In genomic region chr16:8964462-8964861, GRCh38 we compare ENCODE assay signal across 8 cellular contexts. TPM values are rescaled to one million over a fixed set of nuclear protein-coding genes. Genes with fewer than 3 reads are reported as not detected.
DNase-seq lines count a peak whose midpoint lies in the region; ATAC-seq and TF ChIP-seq lines count a peak whose summit lies in the region.

No MANE protein-coding gene starts in this region.

- H3K4me3 Mint-ChIP-seq in MCF 10A (ENCODE audit: unreplicated experiment) (peak overlapping the region; percentile 61), mesothelial cell of epicardium (peak overlapping the region; percentile 65)

- CTCF ChIA-PET in MCF 10A (lab: Yijun Ruan, JAX) = interaction anchor here (0.5 to 1.3 kb wide), 2 partner anchors 10 to 44 kb away, joined by 3 to 5 read pairs; no protein-coding TSS in a partner anchor

- H3K27ac ChIP-seq in left ventricle myocardium inferior (replicated peaks) (peak overlapping the region; percentile 88), vagina (peak overlapping the region; percentile 79)

- no peak for ATAC-seq in Right ventricle myocardium inferior

- TF ChIP-seq CTCF in left ventricle myocardium inferior (IDR thresholded peaks at IDR 0.05; ENCODE audit: borderline replicate concordance) = no peak
- no peak for TF ChIP-seq CTCF in MCF 10A (IDR thresholded peaks at IDR 0.05; ENCODE audit: unreplicated experiment)
- TF ChIP-seq CTCF in mesothelial cell of epicardium (IDR thresholded peaks at IDR 0.05; ENCODE audit: unreplicated experiment) = no peak
- TF ChIP-seq CTCF in vagina (IDR thresholded peaks at IDR 0.05) = no peak

- H3K27me3 ChIP-seq in left ventricle myocardium inferior (ENCODE audit: low read depth) (no peaks in the 10 kb centered on the region), vagina (no peaks in the 10 kb centered on the region)

- H3K4me1 ChIP-seq in left ventricle myocardium inferior (peaks cover 41% of the 10 kb centered on the region), vagina (peaks cover 38% of the 10 kb centered on the region)

- H3K4me1 Mint-ChIP-seq in MCF 10A (ENCODE audit: insufficient read depth, unreplicated experiment) (peaks cover 26% of the 10 kb centered on the region), mesothelial cell of epicardium (peaks cover 38% of the 10 kb centered on the region)

- H3K9me3 ChIP-seq in left ventricle myocardium inferior (replicated peaks) (no peaks in the 10 kb centered on the region), vagina (no peaks in the 10 kb centered on the region)

- POLR2A ChIA-PET in MCF 10A (lab: Yijun Ruan, JAX) = interaction anchor here (0.6 to 1.5 kb wide), 6 partner anchors 8 to 156 kb away, joined by 3 to 5 read pairs (median 3); partner anchors contain the start of genes CARHSP1 and HAPSTR1

- H3K4me3 ChIP-seq in left ventricle myocardium inferior (peak overlapping the region; percentile 80), vagina (peak overlapping the region; percentile 59 to 62)

- BruUV-seq in MCF 10A (replicated peaks; lab: Mats Ljungman, UMichigan) = no TSS peak

- H3K36me3 ChIP-seq in left ventricle myocardium inferior (no peaks in the 10 kb centered on the region), vagina (no peaks in the 10 kb centered on the region)

- H3K36me3 Mint-ChIP-seq in MCF 10A (ENCODE audit: insufficient read depth, unreplicated experiment) (peaks cover 5% of the 10 kb centered on the region), mesothelial cell of epicardium (no peaks in the 10 kb centered on the region)

- H3K27me3 Mint-ChIP-seq in MCF 10A (ENCODE audit: insufficient read depth, unreplicated experiment) (no peaks in the 10 kb centered on the region), mesothelial cell of epicardium (ENCODE audit: low read depth) (no peaks in the 10 kb centered on the region)

- intact Hi-C loops in left ventricle myocardium inferior (cut with micrococcal nuclease) (loop anchor here (10.0 kb wide), 1 partner anchor 60 kb away; no protein-coding TSS in a partner anchor), Right ventricle myocardium inferior (cut with DNase I) (loop anchor here (5.0 to 10.0 kb wide), 2 partner anchors 50 to 128 kb away; partner anchors contain the start of gene HAPSTR1), MCF 10A (cut with micrococcal nuclease) (loop anchor here (10.0 kb wide), 1 partner anchor 140 kb away; no protein-coding TSS in a partner anchor), vagina (cut with DNase I) (loop anchor here (5.0 kb wide), 2 partner anchors 83 to 128 kb away; partner anchors contain the start of gene HAPSTR1)

- H3K27ac Mint-ChIP-seq in MCF 10A (ENCODE audit: low read depth, unreplicated experiment) (no peak overlapping the region), mesothelial cell of epicardium (peak overlapping the region; percentile 34)

- TF ChIP-seq POLR2A in vagina (IDR thresholded peaks at IDR 0.05) = no peak

- DNase-seq in left ventricle myocardium inferior (no peak), Right ventricle myocardium inferior (ENCODE audit: missing footprints) (no peak), MCF 10A (ENCODE audit: unreplicated experiment) (no peak), mesothelial cell of epicardium (ENCODE audit: low spot score in 2 of 2, unreplicated experiment in 2 of 2) (no peak), vagina (ENCODE audit: extremely low spot score in 2 of 2) (no peak), EL (no peak), islet precursor cell (no peak), NCI-H1694 treated with DMSO at 0.1 percent for 48 hours (lab: John Stamatoyannopoulos, UW) (no peak)

- H3K9me3 Mint-ChIP-seq in MCF 10A (ENCODE audit: unreplicated experiment) = no peaks in the 10 kb centered on the region
- no peaks in the 10 kb centered on the region for H3K9me3 Mint-ChIP-seq in mesothelial cell of epicardium

RNA-seq across cellular contexts. Expression of gene USP7, which starts 0.8 kb away (rescaled TPM):
- total RNA-seq in left ventricle myocardium inferior (54.7 TPM), Right ventricle myocardium inferior (61.6 TPM), MCF 10A (2022) (81.2 and 108 TPM in 2 replicates), mesothelial cell of epicardium (135 to 139 TPM (median 136 TPM) in 3 replicates), vagina (112 TPM)
